ENCODE assay signal across 8 cellular contexts in the genomic region with DNA sequence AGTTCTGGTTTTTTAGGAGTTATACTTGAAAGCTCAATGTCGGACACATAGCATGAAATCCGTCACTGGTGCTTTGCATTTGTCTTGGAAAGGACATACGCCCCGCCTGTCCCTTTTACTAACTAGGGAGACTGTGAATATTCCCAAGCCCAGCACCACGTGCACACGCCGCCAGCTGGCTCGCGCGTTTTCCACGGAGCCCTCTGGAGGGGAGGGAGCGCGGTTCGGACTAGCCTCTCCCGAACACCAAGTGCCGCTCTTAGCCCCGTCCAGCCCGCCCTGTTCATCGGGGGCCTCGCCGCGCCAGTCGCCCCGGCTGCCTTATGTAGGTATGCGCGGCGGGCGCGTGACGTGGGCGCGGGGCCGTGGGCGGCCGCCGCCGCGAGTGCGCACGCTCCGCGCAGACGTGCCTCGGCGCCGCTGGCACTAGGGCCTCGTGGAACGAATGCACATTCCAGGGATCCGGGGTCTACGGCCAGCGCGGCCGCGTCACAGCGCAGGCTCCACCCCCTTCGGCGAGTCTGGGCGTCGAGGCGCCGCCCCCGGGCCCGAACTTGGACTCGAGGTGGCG. TPM values are rescaled to one million over a fixed set of nuclear protein-coding genes. Genes with fewer than 3 reads are reported as not detected.
DNase-seq lines count a peak whose midpoint lies in the region; ATAC-seq and TF ChIP-seq lines count a peak whose summit lies in the region.

No MANE protein-coding gene starts in this region.

- peak overlapping the region; percentile 80 for H3K4me3 Mint-ChIP-seq in activated CD4-positive, alpha-beta T cell treated with anti-CD3 and anti-CD28 coated beads, Interleukin-2, amount 10 ng/mL, durations not matched to agents 7 days and 5 days

- peaks cover 27% of the 10 kb centered on the region for H3K36me3 Mint-ChIP-seq in activated CD4-positive, alpha-beta T cell treated with anti-CD3 and anti-CD28 coated beads, Interleukin-2, amount 10 ng/mL, durations not matched to agents 7 days and 5 days (ENCODE audit: low read depth)

- H3K9me3 ChIP-seq in BLaER1 treated with 17β-estradiol and CSF1 and Interleukin-3, amounts not matched to agents 10 nM and 100 nM (replicated peaks in 1 of 11), result peaks cover 0 to 9% (median 0%) of the 10 kb centered on the region in 11 experiments; a peak in 9 of 22 replicates
- no peaks in the 10 kb centered on the region for H3K9me3 ChIP-seq in colonic mucosa

- peaks cover 34 to 41% (median 39%) of the 10 kb centered on the region in 10 experiments for H3K4me1 ChIP-seq in BLaER1 treated with 17β-estradiol and CSF1 and Interleukin-3, amounts not matched to agents 10 nM and 100 nM
- H3K4me1 ChIP-seq in colonic mucosa, result peaks cover 13% of the 10 kb centered on the region

- peaks cover 32 to 36% (median 34%) of the 10 kb centered on the region in 11 experiments for H3K36me3 ChIP-seq in BLaER1 treated with 17β-estradiol and CSF1 and Interleukin-3, amounts not matched to agents 10 nM and 100 nM
- no peaks in the 10 kb centered on the region for H3K36me3 ChIP-seq in colonic mucosa

- H4K20me1 ChIP-seq in BLaER1 treated with 17β-estradiol and CSF1 and Interleukin-3, amounts not matched to agents 10 nM and 100 nM, result peaks cover 0 to 34% (median 19%) of the 10 kb centered on the region in 11 experiments; a peak in 15 of 22 replicates

- H3K27me3 Mint-ChIP-seq in activated CD4-positive, alpha-beta T cell treated with anti-CD3 and anti-CD28 coated beads, Interleukin-2, amount 10 ng/mL, durations not matched to agents 7 days and 5 days, result no peaks in the 10 kb centered on the region

- DNase-seq in NCI-H69 (lab: John Stamatoyannopoulos, UW) (peak; percentile 99), colonic mucosa (peak; percentile 95), left kidney (ENCODE audit: low read depth, low spot score) (peak; percentile 97)
- DNase-seq in activated CD4-positive, alpha-beta T cell treated with anti-CD3 and anti-CD28 coated beads, Interleukin-2, amount 10 ng/mL, durations not matched to agents 7 days and 5 days, result peak; percentile 88
- peak; percentile 93 for DNase-seq in stimulated activated CD4-positive, alpha-beta T cell treated with anti-CD3 and anti-CD28 coated beads, Interleukin-1b, Interleukin-23, amount 100 ng/mL, for 48 hours

- intact Hi-C loops in colonic mucosa (cut with DNase I), result loop anchor here (2.0 kb wide), 1 partner anchor 106 kb away; no protein-coding TSS in a partner anchor

- no peak for TF ChIP-seq CTCF in colonic mucosa (IDR thresholded peaks at IDR 0.05)

- peak overlapping the region; percentile 98 to 100 (median 100) for H3K9ac ChIP-seq in BLaER1 treated with 17β-estradiol and CSF1 and Interleukin-3, amounts not matched to agents 10 nM and 100 nM
- H3K9ac ChIP-seq in colonic mucosa (ENCODE audit: low read depth in 2 of 2, low read length in 2 of 2), result peak overlapping the region; percentile 90 to 100

- H3K9me3 Mint-ChIP-seq in activated CD4-positive, alpha-beta T cell treated with anti-CD3 and anti-CD28 coated beads, Interleukin-2, amount 10 ng/mL, durations not matched to agents 7 days and 5 days, result no peaks in the 10 kb centered on the region

- H3K4me2 ChIP-seq in BLaER1 treated with 17β-estradiol and CSF1 and Interleukin-3, amounts not matched to agents 10 nM and 100 nM, result peak overlapping the region; percentile 90 to 99 (median 97)

- POLR2A ChIA-PET in activated CD4-positive, alpha-beta T cell treated with anti-CD3 and anti-CD28 coated beads, Interleukin-2, amount 10 ng/mL, durations not matched to agents 7 days and 5 days (lab: Charles Lee), result interaction anchor here (0.6 to 2.0 kb wide), 5 partner anchors 113 to 401 kb away, joined by 3 to 7 read pairs (median 5); no protein-coding TSS in a partner anchor

- peak overlapping the region; percentile 99 for H3K27ac Mint-ChIP-seq in activated CD4-positive, alpha-beta T cell treated with anti-CD3 and anti-CD28 coated beads, Interleukin-2, amount 10 ng/mL, durations not matched to agents 7 days and 5 days

- H3K27me3 ChIP-seq in BLaER1 treated with 17β-estradiol and CSF1 and Interleukin-3, amounts not matched to agents 10 nM and 100 nM, result no peaks in the 10 kb centered on the region
- H3K27me3 ChIP-seq in colonic mucosa, result no peaks in the 10 kb centered on the region

- peak overlapping the region; percentile 87 to 99 (median 94) for H3K4me3 ChIP-seq in BLaER1 treated with 17β-estradiol and CSF1 and Interleukin-3, amounts not matched to agents 10 nM and 100 nM
- H3K4me3 ChIP-seq in colonic mucosa, result peak overlapping the region; percentile 44

- ATAC-seq in GM19328 (IDR thresholded peaks at IDR 0.05; ENCODE audit: unreplicated experiment), result peak; percentile 34
- ATAC-seq in HG03460 (IDR thresholded peaks at IDR 0.05; ENCODE audit: unreplicated experiment), result peak; percentile 39

- H3K4me1 Mint-ChIP-seq in activated CD4-positive, alpha-beta T cell treated with anti-CD3 and anti-CD28 coated beads, Interleukin-2, amount 10 ng/mL, durations not matched to agents 7 days and 5 days, result peaks cover 40% of the 10 kb centered on the region

- H3K27ac ChIP-seq in BLaER1 treated with 17β-estradiol and CSF1 and Interleukin-3, amounts not matched to agents 10 nM and 100 nM, result peak overlapping the region; percentile 96 to 100 (median 99)
- peak overlapping the region; percentile 100 for H3K27ac ChIP-seq in colonic mucosa

- CTCF ChIA-PET in activated CD4-positive, alpha-beta T cell treated with anti-CD3 and anti-CD28 coated beads, Interleukin-2, amount 10 ng/mL, durations not matched to agents 7 days and 5 days (lab: Charles Lee), result interaction anchor here (1.2 to 1.7 kb wide), 3 partner anchors 111 to 412 kb away, joined by 3 to 4 read pairs (median 3); no protein-coding TSS in a partner anchor

RNA-seq across cellular contexts. Expression of gene IRF2BP2, which starts 0.7 kb away (rescaled TPM):
- 10 to 100 TPM; 83.0 to 95.0 TPM for total RNA-seq in activated CD4-positive, alpha-beta T cell treated with anti-CD3 and anti-CD28 coated beads, Interleukin-2, amount 10 ng/mL, durations not matched to agents 7 days and 5 days
- total RNA-seq in colonic mucosa, result 100 to 1,000 TPM; 157 to 164 TPM

Comparison
In these comparisons a context has a peak if more than half of its experiments do, and no peak if none do; other contexts are left out.
1. Peak in every context shown above with its lines: DNase-seq, ATAC-seq, H3K4me3 ChIP-seq and H3K27ac ChIP-seq.